18 cellular contexts compared by ENCODE assay signal in the genomic region with DNA sequence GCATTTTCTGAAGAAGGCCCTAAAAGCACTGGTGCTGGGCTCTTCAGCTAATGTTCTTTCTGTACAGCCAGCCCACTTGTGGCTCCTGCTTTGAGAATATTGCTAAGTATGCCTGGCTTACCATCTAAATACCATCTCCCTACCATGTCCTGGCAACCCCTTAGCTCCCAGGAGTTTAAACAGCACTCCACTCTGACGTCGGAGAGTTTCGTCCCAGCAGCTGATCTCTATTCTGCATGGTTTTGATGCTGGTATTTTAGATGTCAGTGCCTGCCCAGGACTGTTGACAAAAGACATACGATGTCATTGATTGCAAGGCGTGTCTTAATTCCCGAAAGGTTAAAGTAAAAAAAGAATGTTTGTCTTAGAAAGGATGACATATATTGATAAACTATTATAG. TPM values are rescaled to one million over a fixed set of nuclear protein-coding genes. Genes with fewer than 3 reads are reported as not detected.
A peak's percentile ranks its signal among the peaks of the same experiment; 100 is the strongest.
DNase-seq lines count a peak whose midpoint lies in the region; ATAC-seq and TF ChIP-seq lines count a peak whose summit lies in the region.
"Had no signal": no experiment of that assay in that cellular context is flagged by ENCODE, and none has a peak within 500 bp of the region (broad histone marks: within the 10 kb centered on the region; RNA-seq: fewer than 3 reads in every experiment).

No MANE protein-coding gene starts in this region.

- TF ChIP-seq POLR2A in gastroesophageal sphincter (IDR thresholded peaks at IDR 0.05) (no peak), transverse colon (IDR thresholded peaks at IDR 0.05) (no peak)

- TF ChIP-seq EP300 in gastroesophageal sphincter (IDR thresholded peaks at IDR 0.05) (no peak), transverse colon (IDR thresholded peaks at IDR 0.05; ENCODE audit: low read depth) (peak; percentile 26)

- H3K27me3 ChIP-seq in right cardiac atrium (ENCODE audit: control insufficient read depth, insufficient read depth) (no peaks in the 10 kb centered on the region), gastroesophageal sphincter (no peaks in the 10 kb centered on the region), transverse colon (no peaks in the 10 kb centered on the region)

- in situ Hi-C loops in transverse colon (cut with MboI; ENCODE audit: low pct_ligation_motif_present in 1 of 4, low pct_unique_long_range_greater_than_20kb in 1 of 4, low sequenced_read_pairs in 3 of 4): no loop called here

- no peak for DNase-seq in Right ventricle myocardium inferior (ENCODE audit: missing footprints)
- no peak for DNase-seq in right cardiac atrium
- peak; percentile 30 for DNase-seq in mesenteric fat pad (ENCODE audit: low spot score)
- no peak for DNase-seq in transverse colon
- DNase-seq in superior temporal gyrus (ENCODE audit: extremely low spot score): no peak
- DNase-seq: AML-193; Caco-2; CD4-positive, alpha-beta T cell; GOT3; H7; HFFc6 had no signal

- TF ChIP-seq CTCF in gastroesophageal sphincter (IDR thresholded peaks at IDR 0.05) (no peak), transverse colon (IDR thresholded peaks at IDR 0.05) (no peak)

- ATAC-seq in Right ventricle myocardium inferior (peak; percentile 42), right cardiac atrium (no peak), gastroesophageal sphincter (peak; percentile 14), GM21576 (IDR thresholded peaks at IDR 0.05; ENCODE audit: unreplicated experiment) (no peak)
- ATAC-seq: A549, HCT116 had no signal

- H3K4me3 ChIP-seq in right cardiac atrium (ENCODE audit: low read length) (no peak overlapping the region), gastroesophageal sphincter (no peak overlapping the region), transverse colon (no peak overlapping the region)
- H3K4me3 ChIP-seq: A549 had no signal

- H3K36me3 ChIP-seq in gastroesophageal sphincter (no peaks in the 10 kb centered on the region), transverse colon (no peaks in the 10 kb centered on the region)

- 59% methylated on average over 6 of the region's 6 CpGs for WGBS in right cardiac atrium
- 83 to 100% methylated on average over 2 to 3 of the region's 6 CpGs for WGBS in gastroesophageal sphincter (ENCODE audit: low coverage in 1 of 2), 2 donors
- 78% methylated on average over 6 of the region's 6 CpGs; no CpG with 5 or more reads in 1 of the 2 donors for WGBS in transverse colon (ENCODE audit: low coverage in 1 of 2), 2 donors

- H3K9me3 ChIP-seq in right cardiac atrium (ENCODE audit: control insufficient read depth, low read length): no peaks in the 10 kb centered on the region
- H3K9me3 ChIP-seq in gastroesophageal sphincter: no peaks in the 10 kb centered on the region
- H3K9me3 ChIP-seq in transverse colon: no peaks in the 10 kb centered on the region
- H3K9me3 ChIP-seq: A549, Caco-2 had no signal

- intact Hi-C loops in Right ventricle myocardium inferior (cut with DNase I): no loop called here
- intact Hi-C loops in right cardiac atrium (cut with DNase I): no loop called here
- intact Hi-C loops in transverse colon (cut with DNase I; ENCODE audit: low total_unique reads): no loop called here

- H3K4me1 ChIP-seq in right cardiac atrium (ENCODE audit: control insufficient read depth, insufficient read depth, low read length): peaks cover 9% of the 10 kb centered on the region
- peaks cover 0 to 16% (median 6%) of the 10 kb centered on the region in 3 donors for H3K4me1 ChIP-seq in gastroesophageal sphincter
- no peaks in the 10 kb centered on the region for H3K4me1 ChIP-seq in transverse colon
- H3K4me1 ChIP-seq: A549 had no signal

- H3K27ac ChIP-seq in right cardiac atrium (ENCODE audit: low read length) (no peak overlapping the region), gastroesophageal sphincter (no peak overlapping the region), transverse colon (no peak overlapping the region)
- H3K27ac ChIP-seq: 22Rv1, A549, C4-2B, HL-60 had no signal

RNA-seq across cellular contexts. Expression of gene AFF3, which starts 47.0 kb away (rescaled TPM):
- total RNA-seq in Right ventricle myocardium inferior (6.8 TPM), right cardiac atrium (10 to 100 TPM; 16.7 to 22.0 (median 17.8) TPM), gastroesophageal sphincter (10 to 100 TPM; 15.4 to 74.8 (median 37.7) TPM), mesenteric fat pad (4.5 TPM), transverse colon (10 to 100 TPM in 2 of 4 donors, 1 to 10 TPM in 2; 9.0 to 20.2 (median 14.5) TPM)
- polyA plus RNA-seq in right cardiac atrium: 4.0 TPM
- polyA plus RNA-seq: A549 had no signal

Comparison
In these comparisons a context has a peak if more than half of its experiments do, and no peak if none do; other contexts are left out.
1. ATAC-seq: peak in Right ventricle myocardium inferior (single experiment) and gastroesophageal sphincter (single experiment); none in right cardiac atrium (0 of 2) and GM21576 (single experiment).